ENCODE assay signal across 1 cellular context in the genomic region with DNA sequence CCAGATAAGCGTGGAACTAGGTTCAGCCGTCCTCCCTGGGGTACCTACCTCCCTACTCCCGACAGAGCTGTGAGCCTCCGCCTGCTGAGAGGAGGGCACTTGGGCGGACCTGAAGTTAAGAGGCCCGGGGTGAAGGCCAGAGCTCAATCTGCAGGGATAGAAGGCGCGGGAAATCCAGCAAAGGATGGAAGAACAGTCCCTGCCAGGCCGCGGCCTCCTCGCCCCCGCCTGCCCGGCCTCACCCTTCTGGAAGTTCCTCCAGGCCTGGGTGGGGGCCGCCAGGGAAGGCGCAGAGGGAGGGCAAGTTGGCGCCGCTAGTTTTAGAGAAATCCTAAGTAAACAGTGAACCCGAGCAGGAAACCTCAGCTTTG.
TF ChIP-seq lines count a peak whose summit lies in the region.

No MANE protein-coding gene starts in this region.

TF ChIP-seq in WTC11, 78 proteins besides CTCF, POLR2A, EP300 and RAD21 (continued from another document):
- no peak for TF ChIP-seq AFF4 (CRISPR knock-in tag; IDR thresholded peaks at IDR 0.05; ENCODE audit: borderline replicate concordance)
- TF ChIP-seq SMAD4 (CRISPR knock-in tag; IDR thresholded peaks at IDR 0.05): no peak
- no peak for TF ChIP-seq PRRX2 (CRISPR knock-in tag; IDR thresholded peaks at IDR 0.05)
- TF ChIP-seq TP53 (CRISPR knock-in tag; IDR thresholded peaks at IDR 0.05): no peak
- no peak for TF ChIP-seq KAT7 (CRISPR knock-in tag; IDR thresholded peaks at IDR 0.05; ENCODE audit: borderline replicate concordance)
